Comparison of ENCODE assay signal across 8 cellular contexts in the genomic region with DNA sequence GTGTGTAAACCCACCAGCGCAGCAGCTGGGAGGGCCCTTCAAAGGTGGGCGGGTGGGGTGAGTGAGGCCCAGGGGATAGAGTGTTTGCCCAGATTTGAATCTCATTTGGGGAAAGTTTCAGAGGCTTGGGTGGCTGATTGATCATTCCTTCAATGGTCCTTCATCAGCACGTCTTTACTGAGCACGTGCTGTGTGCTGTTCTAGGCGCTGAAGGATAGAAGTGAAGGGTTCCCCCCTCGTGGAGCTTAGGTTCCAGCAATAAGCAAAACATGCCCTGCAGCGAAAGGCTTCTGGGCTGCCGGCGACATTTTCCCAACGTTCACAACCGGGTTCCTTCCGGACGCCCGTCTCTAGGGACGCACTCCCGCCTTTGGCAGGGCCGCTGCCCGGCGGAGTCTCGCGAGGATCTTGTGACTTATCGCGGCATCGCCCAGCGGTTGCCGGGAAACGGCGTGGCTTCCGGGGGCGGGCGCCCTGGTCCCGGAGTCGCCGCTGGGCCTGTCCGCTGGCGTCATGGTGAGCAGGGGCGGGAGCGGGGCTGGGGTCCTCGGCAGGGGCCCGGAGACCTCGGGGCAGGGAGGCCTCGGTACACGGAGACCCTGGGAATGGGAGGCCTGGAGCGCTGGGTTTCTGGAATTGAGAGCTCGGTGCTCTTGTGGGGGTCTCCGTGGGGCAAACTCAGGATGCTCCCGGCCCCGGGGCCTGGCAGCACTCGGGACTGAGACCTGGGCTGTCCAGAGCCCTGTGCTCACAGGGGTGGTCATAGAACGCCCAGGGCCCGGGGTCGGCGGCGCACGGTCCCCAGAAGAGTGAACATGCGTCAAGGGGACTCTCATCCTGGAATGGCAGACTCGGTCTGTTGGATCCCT. TPM values are rescaled to one million over a fixed set of nuclear protein-coding genes. Genes with fewer than 3 reads are reported as not detected.
DNase-seq lines count a peak whose midpoint lies in the region; ATAC-seq and TF ChIP-seq lines count a peak whose summit lies in the region.

No MANE protein-coding gene starts in this region.

- H3K27me3 ChIP-seq in endodermal cell (ENCODE audit: control insufficient read depth, insufficient read depth, low read length, poor library complexity, severe bottlenecking): no peaks in the 10 kb centered on the region

- H3K9me3 ChIP-seq in endodermal cell (ENCODE audit: control insufficient read depth, low read length): no peaks in the 10 kb centered on the region

- peak overlapping the region; percentile 88 for H3K4me3 ChIP-seq in endodermal cell (ENCODE audit: low read length)

- WGBS in endodermal cell (ENCODE audit: insufficient coverage in 1 of 2, insufficient read length in 1 of 2), 2 experiments: 24 to 37% methylated on average over 22 to 57 of the region's 57 CpGs

- no peaks in the 10 kb centered on the region for H3K36me3 ChIP-seq in endodermal cell (ENCODE audit: control insufficient read depth, insufficient read depth, low read length)

- H3K4me1 ChIP-seq in endodermal cell (ENCODE audit: control insufficient read depth, insufficient read depth, low read length): peaks cover 8% of the 10 kb centered on the region

- peak overlapping the region; percentile 57 for H3K27ac ChIP-seq in endodermal cell (ENCODE audit: low read depth, low read length)

- CTCF ChIA-PET in activated CD8-positive, alpha-beta memory T cell treated with anti-CD3 and anti-CD28 coated beads, Interleukin-2, amount 10 ng/mL, durations not matched to agents 7 days and 5 days (lab: Charles Lee): interaction anchor here (0.7 to 1.0 kb wide), 2 partner anchors 9 to 60 kb away, joined by 3 to 4 read pairs; no protein-coding TSS in a partner anchor

- peaks cover 23% of the 10 kb centered on the region for H3K4me1 Mint-ChIP-seq in activated CD8-positive, alpha-beta memory T cell treated with anti-CD3 and anti-CD28 coated beads, Interleukin-2, amount 10 ng/mL, durations not matched to agents 7 days and 5 days
- H3K4me1 Mint-ChIP-seq in endodermal cell: peaks cover 21% of the 10 kb centered on the region

- H3K27me3 Mint-ChIP-seq in activated CD8-positive, alpha-beta memory T cell treated with anti-CD3 and anti-CD28 coated beads, Interleukin-2, amount 10 ng/mL, durations not matched to agents 7 days and 5 days: peaks cover 37% of the 10 kb centered on the region
- no peaks in the 10 kb centered on the region for H3K27me3 Mint-ChIP-seq in endodermal cell (ENCODE audit: insufficient read depth)

- no peak for TF ChIP-seq CTCF in endodermal cell (conservative IDR thresholded peaks at IDR 0.05)

- peak overlapping the region; percentile 62 for H3K9ac ChIP-seq in endodermal cell (ENCODE audit: extremely low read depth, low read length, poor library complexity, severe bottlenecking)

- no peak overlapping the region for H3K27ac Mint-ChIP-seq in activated CD8-positive, alpha-beta memory T cell treated with anti-CD3 and anti-CD28 coated beads, Interleukin-2, amount 10 ng/mL, durations not matched to agents 7 days and 5 days
- peak overlapping the region; percentile 54 for H3K27ac Mint-ChIP-seq in endodermal cell

- H3K4me3 Mint-ChIP-seq in activated CD8-positive, alpha-beta memory T cell treated with anti-CD3 and anti-CD28 coated beads, Interleukin-2, amount 10 ng/mL, durations not matched to agents 7 days and 5 days: peak overlapping the region; percentile 47
- H3K4me3 Mint-ChIP-seq in endodermal cell: peak overlapping the region; percentile 67

- H3K36me3 Mint-ChIP-seq in activated CD8-positive, alpha-beta memory T cell treated with anti-CD3 and anti-CD28 coated beads, Interleukin-2, amount 10 ng/mL, durations not matched to agents 7 days and 5 days: peaks cover 2% of the 10 kb centered on the region
- no peaks in the 10 kb centered on the region for H3K36me3 Mint-ChIP-seq in endodermal cell (ENCODE audit: low read depth)

- H3K9me3 Mint-ChIP-seq in activated CD8-positive, alpha-beta memory T cell treated with anti-CD3 and anti-CD28 coated beads, Interleukin-2, amount 10 ng/mL, durations not matched to agents 7 days and 5 days (ENCODE audit: low read depth): no peaks in the 10 kb centered on the region
- no peaks in the 10 kb centered on the region for H3K9me3 Mint-ChIP-seq in endodermal cell

- DNase-seq in A172 (ENCODE audit: low spot score) (peak; percentile 78), HK-2 (ENCODE audit: unreplicated experiment) (peak; percentile 90), NCI-H82 treated with DMSO at 0.1 percent for 48 hours (lab: John Stamatoyannopoulos, UW; ENCODE audit: unreplicated experiment) (peak; percentile 50), endodermal cell (peak; percentile 75), midbrain (lab: John Stamatoyannopoulos, UW) (peak; percentile 92)
- DNase-seq in activated CD8-positive, alpha-beta memory T cell treated with anti-CD3 and anti-CD28 coated beads, Interleukin-2, amount 10 ng/mL, durations not matched to agents 7 days and 5 days: peak; percentile 86
- DNase-seq in stimulated activated CD8-positive, alpha-beta memory T cell treated with anti-CD3 and anti-CD28 coated beads, Interleukin-15, amount 100 ng/mL, for 48 hours (ENCODE audit: low read depth in 2 of 2): peak; percentile 66 to 78

- ATAC-seq in GM18520 (IDR thresholded peaks at IDR 0.05; ENCODE audit: unreplicated experiment): peak; percentile 51
- ATAC-seq in activated CD8-positive, alpha-beta memory T cell treated with anti-CD3 and anti-CD28 coated beads, Interleukin-2, amount 10 ng/mL, durations not matched to agents 7 days and 5 days: peak; percentile 84

RNA-seq across cellular contexts. Expression of a gene that starts 3.2 kb away (rescaled TPM):
- total RNA-seq in A172 (2014; rRNA removed; shearing (Covaris generic)): 28.9 and 30.1 TPM in 2 replicates
- not detected for total RNA-seq in activated CD8-positive, alpha-beta memory T cell treated with anti-CD3 and anti-CD28 coated beads, Interleukin-2, amount 10 ng/mL, durations not matched to agents 7 days and 5 days
- 10 to 100 TPM; 31.5 to 32.5 TPM for total RNA-seq in endodermal cell
- 29.9 TPM for polyA plus RNA-seq in endodermal cell (2013, experiment 1 of 2)
- 27.8 TPM for polyA plus RNA-seq in endodermal cell (2013, experiment 2 of 2)

RNA-seq across cellular contexts. Expression of a gene that starts 54.7 kb away (rescaled TPM):
- total RNA-seq in A172 (2014; rRNA removed; shearing (Covaris generic)): not detected in 2 replicates
- not detected for total RNA-seq in activated CD8-positive, alpha-beta memory T cell treated with anti-CD3 and anti-CD28 coated beads, Interleukin-2, amount 10 ng/mL, durations not matched to agents 7 days and 5 days
- total RNA-seq in endodermal cell: not detected
- not detected for polyA plus RNA-seq in endodermal cell (2013, experiment 1 of 2)
- not detected for polyA plus RNA-seq in endodermal cell (2013, experiment 2 of 2)

Comparison
In these comparisons a context has a peak if more than half of its experiments do, and no peak if none do; other contexts are left out.
1. Peak in every context shown above with its lines: DNase-seq, ATAC-seq, H3K4me3 ChIP-seq and H3K27ac ChIP-seq.
2. RNA of a gene that starts 3.2 kb away (total RNA-seq): 31.5 to 32.5 TPM in endodermal cell and 28.9 to 30.1 TPM in A172; not detected in activated CD8-positive, alpha-beta memory T cell treated with anti-CD3 and anti-CD28 coated beads, Interleukin-2, amount 10 ng/mL, durations not matched to agents 7 days and 5 days; every median in the first group is over 10 times any median in the second.